26 cellular contexts compared by ENCODE assay signal in the genomic region with DNA sequence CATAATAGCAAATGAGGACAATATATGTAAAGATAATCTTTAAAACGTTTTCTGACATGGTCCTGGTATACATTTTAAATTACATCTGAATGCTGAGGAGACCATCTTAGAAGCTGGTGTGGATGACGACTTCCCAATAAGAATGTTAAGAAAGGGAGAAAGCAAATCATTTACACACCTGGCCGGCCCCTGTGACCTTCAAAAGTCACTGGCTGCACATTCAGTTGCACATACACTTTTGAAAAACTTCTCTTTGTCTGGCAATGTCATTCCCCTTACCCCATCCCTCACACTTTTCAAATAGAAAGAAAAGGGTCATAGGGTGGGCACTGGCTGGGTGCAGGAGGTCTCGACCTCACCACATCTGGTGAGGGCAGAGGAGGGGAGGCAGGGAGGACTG.
A peak's percentile ranks its signal among the peaks of the same experiment; 100 is the strongest.
DNase-seq lines count a peak whose midpoint lies in the region; ATAC-seq, FAIRE-seq and TF ChIP-seq lines count a peak whose summit lies in the region.
"Had no signal": no experiment of that assay in that cellular context is flagged by ENCODE, and none has a peak within 500 bp of the region (broad histone marks: within the 10 kb centered on the region; RNA-seq: fewer than 3 reads in every experiment).

No MANE protein-coding gene starts in this region.

- H3K4me1 ChIP-seq in colonic mucosa (no peaks in the 10 kb centered on the region), pancreas (peaks cover 22 to 47% (median 34%) of the 10 kb centered on the region in 3 donors), transverse colon (peaks cover 0 to 47% (median 20%) of the 10 kb centered on the region in 4 donors), vagina (no peaks in the 10 kb centered on the region)

- TF ChIP-seq POLR2A in transverse colon (IDR thresholded peaks at IDR 0.05): no peak
- TF ChIP-seq POLR2A in vagina (IDR thresholded peaks at IDR 0.05): no peak

- H3K36me3 ChIP-seq in colonic mucosa (no peaks in the 10 kb centered on the region), pancreas (no peaks in the 10 kb centered on the region), transverse colon (no peaks in the 10 kb centered on the region), vagina (no peaks in the 10 kb centered on the region)

- DNase-seq in colonic mucosa (no peak), left kidney (ENCODE audit: low read depth, low spot score) (peak; percentile 60), pancreas (peak in 5 of 6 donors; percentile 14 to 51 (median 41)), transverse colon (no peak), vagina (ENCODE audit: extremely low spot score in 2 of 2) (no peak), NAMALWA (ENCODE audit: low spot score) (no peak), NOMO-1 treated with DMSO at 0.1 percent for 48 hours (lab: John Stamatoyannopoulos, UW; ENCODE audit: unreplicated experiment) (no peak)
- DNase-seq: C1 segment of cervical spinal cord; CD4-positive, alpha-beta memory T cell; COR-L47; DMS 273 treated with DMSO at 0.1 percent for 48 hours; DMS79; EL; GDM1; GOT3; HCEC 1CT; Kasumi-1; MV-4-11; NCI-H2029 treated with DMSO at 0.1 percent for 48 hours; NCI-H2227 treated with DMSO at 0.1 percent for 48 hours; NCI-H526 treated with DMSO at 0.1 percent for 48 hours; SK-N-SH had no signal

- peak overlapping the region; percentile 81 for H3K27ac ChIP-seq in colonic mucosa
- H3K27ac ChIP-seq in pancreas: peak overlapping the region in 2 of 4 donors; percentile 37 to 48
- peak overlapping the region; percentile 60 to 86 (median 78) for H3K27ac ChIP-seq in transverse colon
- H3K27ac ChIP-seq in vagina: no peak overlapping the region

- in situ Hi-C loops in transverse colon (cut with MboI; ENCODE audit: low pct_ligation_motif_present in 1 of 4, low pct_unique_long_range_greater_than_20kb in 1 of 4, low sequenced_read_pairs in 3 of 4): no loop called here

- TF ChIP-seq EP300 in transverse colon (IDR thresholded peaks at IDR 0.05; ENCODE audit: low read depth): no peak

- H3K27me3 ChIP-seq in colonic mucosa (no peaks in the 10 kb centered on the region), pancreas (no peaks in the 10 kb centered on the region), transverse colon (no peaks in the 10 kb centered on the region), vagina (no peaks in the 10 kb centered on the region)

- H3K4me3 ChIP-seq in colonic mucosa (peak overlapping the region; percentile 19), pancreas (no peak overlapping the region), transverse colon (peak overlapping the region in 3 of 4 donors; percentile 25 to 44 (median 28)), vagina (no peak overlapping the region)
- H3K4me3 ChIP-seq: GM12878, K562 had no signal

- FAIRE-seq in pancreas (lab: Jason Lieb, UNC): no peak
- FAIRE-seq: GM12878, HTR-8/SVneo, K562 had no signal

- H3K9ac ChIP-seq in colonic mucosa (ENCODE audit: low read depth in 2 of 2, low read length in 2 of 2): peak overlapping the region; percentile 19 to 97
- H3K9ac ChIP-seq: SK-N-SH had no signal

- ATAC-seq in pancreas: peak; percentile 23 to 57 (median 33)
- ATAC-seq: GM12878, K562, Panc1 had no signal

- 21 to 34% methylated on average over 4 of the region's 4 CpGs for WGBS in pancreas, 2 donors
- WGBS in transverse colon (ENCODE audit: low coverage in 1 of 2), 2 donors: 34 to 35% methylated on average over 4 of the region's 4 CpGs

- H3K9me3 ChIP-seq in colonic mucosa (no peaks in the 10 kb centered on the region), pancreas (no peaks in the 10 kb centered on the region), transverse colon (no peaks in the 10 kb centered on the region), vagina (no peaks in the 10 kb centered on the region)
- H3K9me3 ChIP-seq: SK-N-SH had no signal

- intact Hi-C loops in colonic mucosa (cut with DNase I) (loop anchor here (10.0 kb wide), 1 partner anchor 118 kb away; no protein-coding TSS in a partner anchor), pancreas (cut with DNase I) (no loop called here), transverse colon (cut with DNase I; ENCODE audit: low total_unique reads) (no loop called here), vagina (cut with DNase I) (no loop called here)

- TF ChIP-seq CTCF in colonic mucosa (IDR thresholded peaks at IDR 0.05): no peak
- no peak for TF ChIP-seq CTCF in pancreas (IDR thresholded peaks at IDR 0.05)
- TF ChIP-seq CTCF in transverse colon (IDR thresholded peaks at IDR 0.05): no peak
- TF ChIP-seq CTCF in vagina (IDR thresholded peaks at IDR 0.05): no peak

Comparison
In these comparisons a context has a peak if more than half of its experiments do, and no peak if none do; other contexts are left out.
1. DNase-seq: peak in left kidney (single experiment) and pancreas (5 of 6); none in colonic mucosa (single experiment), transverse colon (single experiment), vagina (0 of 2), NAMALWA (single experiment) and NOMO-1 treated with DMSO at 0.1 percent for 48 hours (single experiment).
2. H3K4me3 ChIP-seq: peak in colonic mucosa (single experiment) and transverse colon (3 of 4); none in pancreas (0 of 4) and vagina (0 of 2).